Comparison of ENCODE assay signal across 1 cellular context in genomic region chr11:68212421-68213134, GRCh38.
TF ChIP-seq lines count a peak whose summit lies in the region.

No MANE protein-coding gene starts in this region.

TF ChIP-seq in HepG2, 621 proteins besides CTCF, POLR2A, EP300 and RAD21 (continued from another document and continues in another):
- TF ChIP-seq ZFP91 (CRISPR knock-in tag; IDR thresholded peaks at IDR 0.05; ENCODE audit: borderline replicate concordance) = peak; percentile 23; the same call in 1 of the 2 replicates
- no peak for TF ChIP-seq BATF2 (CRISPR knock-in tag; IDR thresholded peaks at IDR 0.05)
- TF ChIP-seq ZNF792 (CRISPR knock-in tag; IDR thresholded peaks at IDR 0.05) = no peak
- TF ChIP-seq REPIN1 (CRISPR knock-in tag; IDR thresholded peaks at IDR 0.05; ENCODE audit: borderline replicate concordance, low read depth) = no peak
- peak; percentile 51 for TF ChIP-seq ZNF629 (CRISPR knock-in tag; conservative IDR thresholded peaks at IDR 0.05)
- peak; percentile 24; the same call in 1 of the 2 replicates for TF ChIP-seq RXRA (CRISPR knock-in tag; IDR thresholded peaks at IDR 0.05)
- no peak for TF ChIP-seq NFIC (IDR thresholded peaks at IDR 0.05; ENCODE audit: low read length)
- no peak for TF ChIP-seq MLX (CRISPR knock-in tag; IDR thresholded peaks at IDR 0.05)
- TF ChIP-seq PRPF4 (IDR thresholded peaks at IDR 0.05; ENCODE audit: low read depth, low read length, poor library complexity, severe bottlenecking) = no peak
- no peak for TF ChIP-seq TFDP2 (CRISPR knock-in tag; IDR thresholded peaks at IDR 0.05)
- no peak for TF ChIP-seq ZBTB2 (CRISPR knock-in tag; IDR thresholded peaks at IDR 0.05; ENCODE audit: low read depth)
- TF ChIP-seq ZNF430 (CRISPR knock-in tag; IDR thresholded peaks at IDR 0.05) = no peak
- TF ChIP-seq ARID3A (IDR thresholded peaks at IDR 0.05; ENCODE audit: low read depth, low read length) = no peak
- no peak for TF ChIP-seq ZHX2 (IDR thresholded peaks at IDR 0.05; ENCODE audit: low read depth)
- TF ChIP-seq ZHX2 (CRISPR knock-in tag; IDR thresholded peaks at IDR 0.05; ENCODE audit: borderline replicate concordance) = no peak
- TF ChIP-seq ZBTB39 (CRISPR knock-in tag; IDR thresholded peaks at IDR 0.05) = no peak
- no peak for TF ChIP-seq ZNF282 (IDR thresholded peaks at IDR 0.05; ENCODE audit: partially characterized antibody)
- 0 out of 2 replicates have a peak, but pooled peaks have one; percentile 31 for TF ChIP-seq ZFX (CRISPR knock-in tag; IDR thresholded peaks at IDR 0.05; ENCODE audit: low read depth)
- no peak for TF ChIP-seq TCF12 (IDR thresholded peaks at IDR 0.05)
- no peak for TF ChIP-seq TCF12 (CRISPR knock-in tag; IDR thresholded peaks at IDR 0.05)
- TF ChIP-seq BRCA1 (CRISPR knock-in tag; IDR thresholded peaks at IDR 0.05) = no peak
- TF ChIP-seq ATRX (CRISPR knock-in tag; IDR thresholded peaks at IDR 0.05; ENCODE audit: borderline replicate concordance) = no peak
- no peak for TF ChIP-seq TRIM24 (CRISPR knock-in tag; IDR thresholded peaks at IDR 0.05)
- TF ChIP-seq ZNF615 (CRISPR knock-in tag; IDR thresholded peaks at IDR 0.05; ENCODE audit: borderline replicate concordance) = no peak
- TF ChIP-seq KLF11 (CRISPR knock-in tag; IDR thresholded peaks at IDR 0.05) = no peak
- TF ChIP-seq ASH2L (IDR thresholded peaks at IDR 0.05; ENCODE audit: insufficient read length, low read depth, low read length) = peak; percentile 76
- peak; percentile 49; the same call in 1 of the 3 replicates for TF ChIP-seq MXI1 (IDR thresholded peaks at IDR 0.05; ENCODE audit: borderline replicate concordance, low read depth, low read length)
- no peak for TF ChIP-seq HNF4G (IDR thresholded peaks at IDR 0.05; ENCODE audit: borderline replicate concordance, low read depth, low read length)
- TF ChIP-seq HNF4G (CRISPR knock-in tag; IDR thresholded peaks at IDR 0.05; ENCODE audit: borderline replicate concordance, low read depth) = no peak
- TF ChIP-seq KIAA2018 (CRISPR knock-in tag; IDR thresholded peaks at IDR 0.05; ENCODE audit: borderline replicate concordance) = no peak
